8 cellular contexts compared by ENCODE assay signal in the genomic region with DNA sequence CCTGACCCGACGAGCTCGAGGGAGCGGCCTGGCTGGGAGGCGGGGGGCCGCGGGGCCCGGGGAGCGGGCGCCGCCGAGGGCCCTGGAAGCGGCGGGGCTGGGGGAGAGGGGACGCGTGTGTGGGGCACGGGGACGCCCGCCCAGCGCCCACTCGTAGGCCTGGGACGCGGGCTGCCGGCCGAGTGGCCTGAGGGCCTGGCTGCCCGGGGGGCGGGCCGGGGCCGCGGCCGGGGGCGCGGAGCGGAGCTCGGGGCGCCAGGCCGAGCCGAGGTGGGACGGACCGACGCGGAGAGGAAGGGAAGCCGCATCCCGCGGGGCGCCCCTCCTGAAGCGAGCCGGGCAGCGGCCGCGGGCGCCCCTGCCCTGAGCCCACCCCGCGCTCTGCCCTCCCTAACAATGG.
A peak's percentile ranks its signal among the peaks of the same experiment; 100 is the strongest.
DNase-seq lines count a peak whose midpoint lies in the region; ATAC-seq and TF ChIP-seq lines count a peak whose summit lies in the region.
"Not testable (repeated sequence)": the region's sequence is repeated elsewhere in the genome, so short reads cannot be mapped to it uniquely, and the experiment has no call there.

No MANE protein-coding gene starts in this region.

- not testable (repeated sequence) for TF ChIP-seq CTCF in AG04450 (IDR thresholded peaks at IDR 0.05; ENCODE audit: low read depth, low read length); kidney epithelial cell (IDR thresholded peaks at IDR 0.05; ENCODE audit: insufficient read depth, low read length, poor library complexity, severe bottlenecking); retinal pigment epithelial cell (conservative IDR thresholded peaks at IDR 0.05; ENCODE audit: low read depth, low read length)

- intact Hi-C loops in activated CD4-positive, alpha-beta memory T cell treated with anti-CD3 and anti-CD28 coated beads for 36 hours (cut with micrococcal nuclease) = not testable (repeated sequence)

- H3K27ac ChIP-seq in AG04450 (ENCODE audit: low read depth, low read length); HUES6 (ENCODE audit: low read depth, low read length): not testable (repeated sequence)

- peak overlapping the region; percentile 47 for H3K4me3 ChIP-seq in AG04450 (ENCODE audit: low read depth, low read length)
- H3K4me3 ChIP-seq in HUES6 (ENCODE audit: low read depth, low read length) = peak overlapping the region; percentile 36; the same call in 1 of the 2 replicates
- H3K4me3 ChIP-seq in kidney epithelial cell (ENCODE audit: low read depth, low read length) = peak overlapping the region; percentile 42
- peak overlapping the region; percentile 25 for H3K4me3 ChIP-seq in retinal pigment epithelial cell (ENCODE audit: low read length)

- not testable (repeated sequence) for H3K4me1 ChIP-seq in HUES6 (ENCODE audit: control insufficient read depth, insufficient read depth, low read length)

- not testable (repeated sequence) for H3K9me3 Mint-ChIP-seq in activated CD4-positive, alpha-beta memory T cell treated with anti-CD3 and anti-CD28 coated beads for 36 hours

- CTCF ChIA-PET in AG04450 (lab: Charles Lee); activated CD4-positive, alpha-beta memory T cell treated with anti-CD3 and anti-CD28 coated beads for 36 hours (lab: Charles Lee): not testable (repeated sequence)

- H3K4me1 Mint-ChIP-seq in activated CD4-positive, alpha-beta memory T cell treated with anti-CD3 and anti-CD28 coated beads for 36 hours (ENCODE audit: low read depth) = not testable (repeated sequence)

- H3K27me3 ChIP-seq in AG04450 (ENCODE audit: control insufficient read depth, insufficient read depth, low read length); HUES6 (ENCODE audit: control insufficient read depth, insufficient read depth, low read length); kidney epithelial cell (ENCODE audit: control insufficient read depth, insufficient read depth, low read length): not testable (repeated sequence)

- H3K4me3 Mint-ChIP-seq in activated CD4-positive, alpha-beta memory T cell treated with anti-CD3 and anti-CD28 coated beads for 36 hours = not testable (repeated sequence)

- DNase-seq in AG04450 (ENCODE audit: low read depth, low spot score); kidney epithelial cell (ENCODE audit: low read depth); retinal pigment epithelial cell (ENCODE audit: low read depth): not testable (repeated sequence)
- DNase-seq in activated CD4-positive, alpha-beta memory T cell treated with anti-CD3 and anti-CD28 coated beads for 36 hours = peak; percentile 26
- peak; percentile 63 for DNase-seq in ecto neural progenitor cell (ENCODE audit: low spot score)

- H3K9ac ChIP-seq in HUES6 (ENCODE audit: low read length) = not testable (repeated sequence)

- not testable (repeated sequence) for H3K27me3 Mint-ChIP-seq in activated CD4-positive, alpha-beta memory T cell treated with anti-CD3 and anti-CD28 coated beads for 36 hours

- POLR2A ChIA-PET in AG04450 (lab: Yijun Ruan, JAX); activated CD4-positive, alpha-beta memory T cell treated with anti-CD3 and anti-CD28 coated beads for 36 hours (lab: Charles Lee): not testable (repeated sequence)

- not testable (repeated sequence) for H3K9me3 ChIP-seq in AG04450 (ENCODE audit: control insufficient read depth, insufficient read depth, low read length); HUES6 (ENCODE audit: control insufficient read depth, insufficient read depth, low read depth, low read length)

- ATAC-seq in GM19025 (IDR thresholded peaks at IDR 0.05; ENCODE audit: low read depth, unreplicated experiment) (peak; percentile 32), HG02642 (IDR thresholded peaks at IDR 0.05; ENCODE audit: poor library complexity, unreplicated experiment) (peak; percentile 48)

- H3K36me3 Mint-ChIP-seq in activated CD4-positive, alpha-beta memory T cell treated with anti-CD3 and anti-CD28 coated beads for 36 hours = not testable (repeated sequence)

- H3K36me3 ChIP-seq in HUES6 (ENCODE audit: control insufficient read depth, insufficient read depth, low read length); kidney epithelial cell (ENCODE audit: control insufficient read depth, insufficient read depth, low read length): not testable (repeated sequence)

- H3K27ac Mint-ChIP-seq in activated CD4-positive, alpha-beta memory T cell treated with anti-CD3 and anti-CD28 coated beads for 36 hours = not testable (repeated sequence)
